ENCODE assay signal across 28 cellular contexts in the genomic region with DNA sequence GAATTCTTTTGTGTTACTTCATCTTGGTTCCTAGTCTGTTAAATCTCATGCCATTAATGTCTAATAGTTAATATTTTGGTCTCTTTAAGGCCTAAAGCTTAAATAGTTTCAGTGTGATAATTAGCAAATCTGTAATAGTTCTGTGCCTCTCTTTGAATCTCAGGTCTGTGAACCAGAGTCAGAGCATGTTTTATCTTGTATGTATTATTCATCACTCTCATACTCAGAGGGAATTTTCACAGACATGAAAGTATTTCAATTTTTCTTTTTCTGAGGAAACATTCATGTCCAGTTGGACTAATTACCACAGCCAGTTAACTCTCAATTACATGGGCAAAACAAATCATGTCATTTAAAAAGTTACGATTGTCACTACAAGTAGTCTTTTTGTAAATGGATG.
"Had no signal": no experiment of that assay in that cellular context is flagged by ENCODE, and none has a peak within 500 bp of the region (broad histone marks: within the 10 kb centered on the region; RNA-seq: fewer than 3 reads in every experiment).

No MANE protein-coding gene starts in this region.

- DNase-seq: hypothalamus; immature natural killer cell; left ventricle myocardium inferior; naive thymus-derived CD8-positive, alpha-beta T cell; nucleus accumbens; pancreas; posterior cingulate gyrus; retina; right cardiac atrium; stimulated activated CD4-positive, alpha-beta T cell treated with anti-CD3 and anti-CD28 coated beads, Interleukin-12 subunit alpha, Interleukin-12 subunit beta, amount 100 ng/mL, for 4 hours; stimulated activated CD4-positive, alpha-beta T cell treated with anti-CD3 and anti-CD28 coated beads, Interleukin-15, amount 100 ng/mL, for 24 hours; stimulated activated CD4-positive, alpha-beta T cell treated with anti-CD3 and anti-CD28 coated beads, Interleukin-2, amount 100 ng/mL, for 24 hours; stimulated activated CD4-positive, alpha-beta T cell treated with anti-CD3 and anti-CD28 coated beads, Interleukin-4, amount 100 ng/mL, for 1 hour; stimulated activated naive B cell treated with anti-CD40 and anti-IgM and Interleukin-4, amounts not matched to agents 10 μg/mL and 1 μg/mL and 100 μg/mL, for 72 hours; stimulated activated naive CD8-positive, alpha-beta T cell treated with anti-CD3 and anti-CD28 coated beads, Interleukin-15, Interleukin-2, amounts not matched to agents 100 U/mL and 50 U/mL, for 24 hours; stomach; testis; thyroid gland; transverse colon; upper lobe of left lung had no signal

- H3K27me3 Mint-ChIP-seq: memory B cell; stimulated activated naive B cell treated with anti-CD40 and anti-IgM and Interleukin-4, amounts not matched to agents 10 μg/mL and 1 μg/mL and 100 μg/mL, for 72 hours had no signal

- H3K4me3 ChIP-seq: left ventricle myocardium inferior, lung, pancreas, prostate gland, skin epidermis, stomach, testis, thyroid gland, transverse colon, upper lobe of left lung had no signal

- H3K9me3 ChIP-seq: pancreas, prostate gland, stomach, testis, thyroid gland, transverse colon, upper lobe of left lung had no signal

- FAIRE-seq: islet of Langerhans, pancreas had no signal

- H3K9me3 Mint-ChIP-seq: memory B cell; nephron; neural crest cell; stimulated activated naive B cell treated with anti-CD40 and anti-IgM and Interleukin-4, amounts not matched to agents 10 μg/mL and 1 μg/mL and 100 μg/mL, for 72 hours had no signal

- H3K27ac ChIP-seq: left ventricle myocardium inferior, pancreas, prostate gland, skin epidermis, stomach, testis, thyroid gland, transverse colon, upper lobe of left lung had no signal

- H3K27ac Mint-ChIP-seq: immature natural killer cell; memory B cell; naive thymus-derived CD8-positive, alpha-beta T cell; nephron; stimulated activated naive B cell treated with anti-CD40 and anti-IgM and Interleukin-4, amounts not matched to agents 10 μg/mL and 1 μg/mL and 100 μg/mL, for 72 hours had no signal

- H3K4me3 Mint-ChIP-seq: immature natural killer cell; memory B cell; naive thymus-derived CD8-positive, alpha-beta T cell; nephron; neural crest cell; stimulated activated naive B cell treated with anti-CD40 and anti-IgM and Interleukin-4, amounts not matched to agents 10 μg/mL and 1 μg/mL and 100 μg/mL, for 72 hours had no signal

- H3K27me3 ChIP-seq: pancreas, stomach, testis, thyroid gland, transverse colon, upper lobe of left lung had no signal

- H3K36me3 Mint-ChIP-seq: immature natural killer cell; memory B cell; naive thymus-derived CD8-positive, alpha-beta T cell; stimulated activated naive B cell treated with anti-CD40 and anti-IgM and Interleukin-4, amounts not matched to agents 10 μg/mL and 1 μg/mL and 100 μg/mL, for 72 hours had no signal

- ATAC-seq: naive thymus-derived CD8-positive, alpha-beta T cell; pancreas; right cardiac atrium; sciatic nerve; stimulated activated naive B cell treated with anti-CD40 and anti-IgM and Interleukin-4, amounts not matched to agents 10 μg/mL and 1 μg/mL and 100 μg/mL, for 72 hours; stimulated activated naive CD8-positive, alpha-beta T cell treated with anti-CD3 and anti-CD28 coated beads, Interleukin-15, Interleukin-2, amounts not matched to agents 100 U/mL and 50 U/mL, for 24 hours had no signal

- H3K4me1 ChIP-seq: left ventricle myocardium inferior, pancreas, prostate gland, stomach, testis, thyroid gland, transverse colon, upper lobe of left lung had no signal

- H3K4me1 Mint-ChIP-seq: immature natural killer cell; memory B cell; naive thymus-derived CD8-positive, alpha-beta T cell; neural crest cell; stimulated activated naive B cell treated with anti-CD40 and anti-IgM and Interleukin-4, amounts not matched to agents 10 μg/mL and 1 μg/mL and 100 μg/mL, for 72 hours had no signal

- H3K36me3 ChIP-seq: left ventricle myocardium inferior, pancreas, prostate gland, stomach, thyroid gland, transverse colon, upper lobe of left lung had no signal
